Comparison of ENCODE assay signal across 1 cellular context in genomic region chr5:138245717-138246116, GRCh38.
A peak's percentile ranks its signal among the peaks of the same experiment; 100 is the strongest.
TF ChIP-seq lines count a peak whose summit lies in the region.

No MANE protein-coding gene starts in this region.

TF ChIP-seq in HepG2, 621 proteins besides CTCF, POLR2A, EP300 and RAD21 (continued from another document and continues in another):
- TF ChIP-seq RERE (CRISPR knock-in tag; IDR thresholded peaks at IDR 0.05; ENCODE audit: low read depth) (no peak), ZNF12 (CRISPR knock-in tag; IDR thresholded peaks at IDR 0.05) (peak; percentile 54; the same call in 1 of the 2 replicates), ARID4A (CRISPR knock-in tag; IDR thresholded peaks at IDR 0.05; ENCODE audit: borderline replicate concordance) (peak; percentile 20; the same call in 1 of the 2 replicates), ZBTB3 (CRISPR knock-in tag; IDR thresholded peaks at IDR 0.05; ENCODE audit: borderline replicate concordance, low read depth) (no peak), TFAP4 (IDR thresholded peaks at IDR 0.05; ENCODE audit: borderline replicate concordance, low read depth) (peak; percentile 34; the same call in 1 of the 2 replicates), MTA1 (CRISPR knock-in tag; IDR thresholded peaks at IDR 0.05; ENCODE audit: borderline replicate concordance) (peak; percentile 41; the same call in 1 of the 2 replicates), PATZ1 (CRISPR knock-in tag; IDR thresholded peaks at IDR 0.05) (peak; percentile 32; the same call in 1 of the 2 replicates), ZMYM2 (CRISPR knock-in tag; IDR thresholded peaks at IDR 0.05) (no peak), ATF7 (IDR thresholded peaks at IDR 0.05) (no peak), ATF7 (CRISPR knock-in tag; IDR thresholded peaks at IDR 0.05) (no peak), HCFC1 (IDR thresholded peaks at IDR 0.05; ENCODE audit: low read depth, low read length) (no peak), ZNF253 (CRISPR knock-in tag; IDR thresholded peaks at IDR 0.05; ENCODE audit: borderline replicate concordance) (no peak), ZNF687 (CRISPR knock-in tag; IDR thresholded peaks at IDR 0.05) (peak; percentile 59), HOXA7 (CRISPR knock-in tag; IDR thresholded peaks at IDR 0.05) (no peak), ZNF672 (CRISPR knock-in tag; IDR thresholded peaks at IDR 0.05) (no peak), HNRNPL (IDR thresholded peaks at IDR 0.05; ENCODE audit: low read depth, low read length) (0 out of 2 replicates have a peak, but pooled peaks have one; percentile 63), TEAD2 (CRISPR knock-in tag; IDR thresholded peaks at IDR 0.05) (no peak), KDM6A (CRISPR knock-in tag; IDR thresholded peaks at IDR 0.05; ENCODE audit: low read depth) (no peak), KLF15 (CRISPR knock-in tag; IDR thresholded peaks at IDR 0.05; ENCODE audit: borderline replicate concordance) (no peak), ZMYM4 (CRISPR knock-in tag; IDR thresholded peaks at IDR 0.05) (0 out of 2 replicates have a peak, but pooled peaks have one; percentile 9), RFX1 (IDR thresholded peaks at IDR 0.05) (no peak), SNAPC2 (CRISPR knock-in tag; IDR thresholded peaks at IDR 0.05) (no peak), HDAC1 (CRISPR knock-in tag; IDR thresholded peaks at IDR 0.05) (0 out of 2 replicates have a peak, but pooled peaks have one; percentile 36), ZXDC (CRISPR knock-in tag; IDR thresholded peaks at IDR 0.05) (no peak)
